16 cellular contexts compared by ENCODE assay signal in the genomic region with DNA sequence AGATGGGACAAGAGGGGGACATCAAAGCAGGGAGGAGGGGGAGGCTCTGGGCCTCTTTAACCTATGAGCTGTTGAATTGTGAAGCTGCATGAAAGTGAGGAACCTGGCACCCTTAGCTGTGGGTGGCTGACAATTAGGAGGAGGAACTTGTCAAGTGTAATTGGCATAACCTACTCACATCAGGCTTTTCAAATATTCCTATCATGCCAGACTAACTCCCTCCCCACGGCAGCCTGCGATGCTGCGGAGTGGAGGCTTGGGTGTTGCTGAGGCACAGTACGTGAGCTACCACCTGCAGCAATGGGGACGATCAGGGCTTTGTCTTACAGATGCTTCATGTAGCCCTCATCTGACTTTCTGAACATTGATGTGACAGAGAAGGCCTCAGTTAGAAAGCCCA.
"Had no signal": no experiment of that assay in that cellular context is flagged by ENCODE, and none has a peak within 500 bp of the region (broad histone marks: within the 10 kb centered on the region; RNA-seq: fewer than 3 reads in every experiment).

No MANE protein-coding gene starts in this region.

- ATAC-seq: foreskin keratinocyte, gastroesophageal sphincter, heart right ventricle, left cardiac atrium, left lung, left ventricle myocardium superior, lower lobe of right lung had no signal

- H3K27ac ChIP-seq: coronary artery, dorsolateral prefrontal cortex, esophagus muscularis mucosa, foreskin keratinocyte, gastroesophageal sphincter, heart right ventricle, left lung, lower lobe of right lung had no signal

- DNase-seq: dermis blood vessel endothelial cell; dorsolateral prefrontal cortex; effector CD4-positive, alpha-beta T cell; effector memory CD4-positive, alpha-beta T cell; foreskin keratinocyte; heart right ventricle; hippocampal formation; left cardiac atrium; left lung; left ventricle myocardium superior; lower lobe of right lung; mesenchymal stem cell; mucosa of descending colon had no signal
